ENCODE assay signal across 2 cellular contexts in genomic region chr2:121644715-121645114, GRCh38.
TF ChIP-seq lines count a peak whose summit lies in the region.

No MANE protein-coding gene starts in this region.

TF ChIP-seq in HepG2, 621 proteins besides CTCF, POLR2A, EP300 and RAD21 (continues in another document):
- TF ChIP-seq CSRNP1 (CRISPR knock-in tag; IDR thresholded peaks at IDR 0.05) (no peak), ZNF672 (CRISPR knock-in tag; IDR thresholded peaks at IDR 0.05) (no peak), ZNF547 (CRISPR knock-in tag; IDR thresholded peaks at IDR 0.05) (no peak), SALL1 (CRISPR knock-in tag; IDR thresholded peaks at IDR 0.05) (peak; percentile 49), ZNF660 (CRISPR knock-in tag; IDR thresholded peaks at IDR 0.05; ENCODE audit: borderline replicate concordance, low read depth) (no peak), ARID5B (CRISPR knock-in tag; IDR thresholded peaks at IDR 0.05) (0 out of 2 replicates have a peak, but pooled peaks have one; percentile 53), SKI (IDR thresholded peaks at IDR 0.05; ENCODE audit: partially characterized antibody) (peak; percentile 69), XRCC5 (optimal IDR thresholded peaks at IDR 0.05; ENCODE audit: low read length) (no peak), SAFB2 (CRISPR knock-in tag; IDR thresholded peaks at IDR 0.05; ENCODE audit: borderline replicate concordance, low read depth) (no peak), HNF4A (CRISPR knock-in tag; IDR thresholded peaks at IDR 0.05) (peak; percentile 66), ZBTB20 (CRISPR knock-in tag; IDR thresholded peaks at IDR 0.05; ENCODE audit: borderline replicate concordance, low read depth) (no peak), HNF4G (IDR thresholded peaks at IDR 0.05; ENCODE audit: borderline replicate concordance, low read depth, low read length) (0 out of 2 replicates have a peak, but pooled peaks have one; percentile 16), HNF4G (CRISPR knock-in tag; IDR thresholded peaks at IDR 0.05; ENCODE audit: borderline replicate concordance, low read depth) (no peak), NFIC (IDR thresholded peaks at IDR 0.05; ENCODE audit: low read length) (no peak), SPEN (CRISPR knock-in tag; IDR thresholded peaks at IDR 0.05; ENCODE audit: low read depth) (no peak), PAXIP1 (CRISPR knock-in tag; conservative IDR thresholded peaks at IDR 0.05) (peak; percentile 46), NR2F6 (IDR thresholded peaks at IDR 0.05) (no peak), NR2F6 (CRISPR knock-in tag; IDR thresholded peaks at IDR 0.05) (peak; percentile 33; the same call in 1 of the 2 replicates), ZNF775 (CRISPR knock-in tag; IDR thresholded peaks at IDR 0.05; ENCODE audit: borderline replicate concordance) (no peak), ELF4 (CRISPR knock-in tag; IDR thresholded peaks at IDR 0.05; ENCODE audit: borderline replicate concordance) (no peak)
- TF ChIP-seq, protein P1, sequence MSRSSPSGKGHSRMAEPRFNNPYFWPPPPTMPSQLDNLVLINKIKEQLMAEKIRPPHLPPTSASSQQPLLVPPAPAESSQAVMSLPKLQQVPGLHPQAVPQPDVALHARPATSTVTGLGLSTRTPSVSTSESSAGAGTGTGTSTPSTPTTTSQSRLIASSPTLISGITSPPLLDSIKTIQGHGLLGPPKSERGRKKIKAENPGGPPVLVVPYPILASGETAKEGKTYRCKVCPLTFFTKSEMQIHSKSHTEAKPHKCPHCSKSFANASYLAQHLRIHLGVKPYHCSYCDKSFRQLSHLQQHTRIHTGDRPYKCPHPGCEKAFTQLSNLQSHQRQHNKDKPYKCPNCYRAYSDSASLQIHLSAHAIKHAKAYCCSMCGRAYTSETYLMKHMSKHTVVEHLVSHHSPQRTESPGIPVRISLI (CRISPR knock-in tag; IDR thresholded peaks at IDR 0.05; ENCODE audit: borderline replicate concordance) = peak; percentile 86; the same call in 1 of the 2 replicates

TF ChIP-seq in GM12878, 131 proteins besides CTCF, POLR2A, EP300 and RAD21:
- TF ChIP-seq ESRRA (IDR thresholded peaks at IDR 0.05; ENCODE audit: low read length) = no peak
- no peak for TF ChIP-seq ZNF622 (IDR thresholded peaks at IDR 0.05)
- no peak for TF ChIP-seq MYC (IDR thresholded peaks at IDR 0.05; ENCODE audit: insufficient read depth, insufficient read length, insufficient replicate concordance, low read length, severe bottlenecking)
- no peak for TF ChIP-seq JUNB (IDR thresholded peaks at IDR 0.05)
- no peak for TF ChIP-seq SREBF1 (IDR thresholded peaks at IDR 0.05; ENCODE audit: low read length)
- no peak for TF ChIP-seq RAD51 (IDR thresholded peaks at IDR 0.05)
- TF ChIP-seq, protein P2, sequence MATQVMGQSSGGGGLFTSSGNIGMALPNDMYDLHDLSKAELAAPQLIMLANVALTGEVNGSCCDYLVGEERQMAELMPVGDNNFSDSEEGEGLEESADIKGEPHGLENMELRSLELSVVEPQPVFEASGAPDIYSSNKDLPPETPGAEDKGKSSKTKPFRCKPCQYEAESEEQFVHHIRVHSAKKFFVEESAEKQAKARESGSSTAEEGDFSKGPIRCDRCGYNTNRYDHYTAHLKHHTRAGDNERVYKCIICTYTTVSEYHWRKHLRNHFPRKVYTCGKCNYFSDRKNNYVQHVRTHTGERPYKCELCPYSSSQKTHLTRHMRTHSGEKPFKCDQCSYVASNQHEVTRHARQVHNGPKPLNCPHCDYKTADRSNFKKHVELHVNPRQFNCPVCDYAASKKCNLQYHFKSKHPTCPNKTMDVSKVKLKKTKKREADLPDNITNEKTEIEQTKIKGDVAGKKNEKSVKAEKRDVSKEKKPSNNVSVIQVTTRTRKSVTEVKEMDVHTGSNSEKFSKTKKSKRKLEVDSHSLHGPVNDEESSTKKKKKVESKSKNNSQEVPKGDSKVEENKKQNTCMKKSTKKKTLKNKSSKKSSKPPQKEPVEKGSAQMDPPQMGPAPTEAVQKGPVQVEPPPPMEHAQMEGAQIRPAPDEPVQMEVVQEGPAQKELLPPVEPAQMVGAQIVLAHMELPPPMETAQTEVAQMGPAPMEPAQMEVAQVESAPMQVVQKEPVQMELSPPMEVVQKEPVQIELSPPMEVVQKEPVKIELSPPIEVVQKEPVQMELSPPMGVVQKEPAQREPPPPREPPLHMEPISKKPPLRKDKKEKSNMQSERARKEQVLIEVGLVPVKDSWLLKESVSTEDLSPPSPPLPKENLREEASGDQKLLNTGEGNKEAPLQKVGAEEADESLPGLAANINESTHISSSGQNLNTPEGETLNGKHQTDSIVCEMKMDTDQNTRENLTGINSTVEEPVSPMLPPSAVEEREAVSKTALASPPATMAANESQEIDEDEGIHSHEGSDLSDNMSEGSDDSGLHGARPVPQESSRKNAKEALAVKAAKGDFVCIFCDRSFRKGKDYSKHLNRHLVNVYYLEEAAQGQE (IDR thresholded peaks at IDR 0.05; ENCODE audit: low read depth, low read length) = no peak
- no peak for TF ChIP-seq ZNF217 (IDR thresholded peaks at IDR 0.05)
- no peak for TF ChIP-seq BMI1 (IDR thresholded peaks at IDR 0.05; ENCODE audit: borderline replicate concordance)
- TF ChIP-seq RUNX3 (IDR thresholded peaks at IDR 0.05; ENCODE audit: low read length) = no peak
- no peak for TF ChIP-seq YBX1 (IDR thresholded peaks at IDR 0.05)
- TF ChIP-seq SMC3 (IDR thresholded peaks at IDR 0.05; ENCODE audit: borderline replicate concordance, low read length) = no peak
- TF ChIP-seq HDAC6 (IDR thresholded peaks at IDR 0.05; ENCODE audit: unreplicated experiment) = no peak
